1 cellular context compared by ENCODE assay signal in the genomic region with DNA sequence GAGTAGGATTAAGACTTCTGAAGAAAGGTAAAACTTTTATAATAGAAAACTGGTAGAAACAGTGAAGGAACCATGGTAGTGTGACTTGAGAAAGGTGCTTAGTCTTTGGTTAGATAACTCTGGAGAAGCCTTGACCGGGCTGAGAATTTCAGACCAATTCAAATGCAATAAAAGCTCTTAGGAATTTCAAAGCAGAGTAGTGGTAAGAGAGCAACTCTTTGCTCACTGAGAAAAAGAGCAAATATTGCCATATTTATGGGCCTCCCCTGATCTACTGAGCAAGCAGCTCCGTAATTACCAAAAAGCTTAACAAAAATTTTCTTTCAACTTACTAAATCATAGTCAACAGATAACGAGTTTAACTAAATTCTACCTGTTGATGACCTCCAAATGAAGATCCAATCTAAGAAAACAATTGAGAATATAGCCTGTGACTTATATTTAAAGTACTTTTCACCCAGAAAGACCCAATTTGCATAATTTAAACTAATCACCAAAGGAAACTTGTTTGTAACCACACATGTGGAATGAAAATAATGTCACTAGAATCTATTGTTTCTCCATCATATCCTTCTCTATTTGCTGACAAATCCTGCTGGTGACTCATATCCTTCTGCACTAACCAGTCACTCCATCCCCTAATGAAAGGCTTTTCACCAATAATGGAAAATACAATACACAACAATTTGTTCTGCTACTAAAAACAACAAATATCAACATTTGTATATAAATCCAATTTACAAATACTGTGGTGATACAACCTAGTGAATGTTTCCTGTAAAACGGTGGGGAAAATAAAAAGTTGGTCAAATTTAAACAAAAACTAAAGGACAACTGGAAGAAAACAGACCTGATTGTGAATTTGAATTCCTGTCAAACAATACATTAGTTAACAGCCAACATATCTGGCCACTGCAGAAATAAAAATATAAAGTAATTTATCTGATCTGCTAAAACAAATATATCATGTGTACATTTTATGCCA.
TF ChIP-seq lines count a peak whose summit lies in the region.

No MANE protein-coding gene starts in this region.

TF ChIP-seq in GM12878, 131 proteins besides CTCF, POLR2A, EP300 and RAD21 (continues in another document):
- TF ChIP-seq ZNF384 (IDR thresholded peaks at IDR 0.05; ENCODE audit: borderline replicate concordance, low read depth, low read length): no peak
- TF ChIP-seq POLR2AphosphoS2 (IDR thresholded peaks at IDR 0.05; ENCODE audit: low read depth, low read length): 0 out of 2 replicates have a peak, but pooled peaks have one; percentile 33
- TF ChIP-seq SP1 (IDR thresholded peaks at IDR 0.05; ENCODE audit: low read depth, low read length): no peak
- TF ChIP-seq, protein P1, sequence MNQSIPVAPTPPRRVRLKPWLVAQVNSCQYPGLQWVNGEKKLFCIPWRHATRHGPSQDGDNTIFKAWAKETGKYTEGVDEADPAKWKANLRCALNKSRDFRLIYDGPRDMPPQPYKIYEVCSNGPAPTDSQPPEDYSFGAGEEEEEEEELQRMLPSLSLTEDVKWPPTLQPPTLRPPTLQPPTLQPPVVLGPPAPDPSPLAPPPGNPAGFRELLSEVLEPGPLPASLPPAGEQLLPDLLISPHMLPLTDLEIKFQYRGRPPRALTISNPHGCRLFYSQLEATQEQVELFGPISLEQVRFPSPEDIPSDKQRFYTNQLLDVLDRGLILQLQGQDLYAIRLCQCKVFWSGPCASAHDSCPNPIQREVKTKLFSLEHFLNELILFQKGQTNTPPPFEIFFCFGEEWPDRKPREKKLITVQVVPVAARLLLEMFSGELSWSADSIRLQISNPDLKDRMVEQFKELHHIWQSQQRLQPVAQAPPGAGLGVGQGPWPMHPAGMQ (IDR thresholded peaks at IDR 0.05; ENCODE audit: borderline replicate concordance): no peak
- no peak for TF ChIP-seq YBX1 (IDR thresholded peaks at IDR 0.05)
- no peak for TF ChIP-seq HDGF (IDR thresholded peaks at IDR 0.05)
- no peak for TF ChIP-seq BCL11A (IDR thresholded peaks at IDR 0.05; ENCODE audit: low read depth, low read length)
- TF ChIP-seq ASH2L (IDR thresholded peaks at IDR 0.05; ENCODE audit: borderline replicate concordance, low read depth): no peak
- TF ChIP-seq PBX3 (IDR thresholded peaks at IDR 0.05; ENCODE audit: insufficient replicate concordance, low read depth, low read length): no peak
- no peak for TF ChIP-seq BMI1 (IDR thresholded peaks at IDR 0.05; ENCODE audit: borderline replicate concordance)
- TF ChIP-seq TCF12 (IDR thresholded peaks at IDR 0.05; ENCODE audit: low read depth, low read length): no peak
- TF ChIP-seq RB1 (IDR thresholded peaks at IDR 0.05; ENCODE audit: borderline replicate concordance): no peak
- no peak for TF ChIP-seq POU2F2 (IDR thresholded peaks at IDR 0.05; ENCODE audit: borderline replicate concordance, low read depth, low read length)
- TF ChIP-seq ETV6 (conservative IDR thresholded peaks at IDR 0.05 in 1 of 2, IDR thresholded peaks at IDR 0.05 in 1 of 2; ENCODE audit: borderline replicate concordance in 1 of 2, low read depth in 1 of 2): no peak
- TF ChIP-seq CREM (IDR thresholded peaks at IDR 0.05; ENCODE audit: low read depth): no peak
- TF ChIP-seq BACH1 (IDR thresholded peaks at IDR 0.05; ENCODE audit: borderline replicate concordance): 0 out of 2 replicates have a peak, but pooled peaks have one; percentile 29
- peak; percentile 50 to 53; a peak in 3 of 4 replicates for TF ChIP-seq IKZF2 (IDR thresholded peaks at IDR 0.05)
- no peak for TF ChIP-seq RFX5 (IDR thresholded peaks at IDR 0.05; ENCODE audit: low read depth, low read length)
- TF ChIP-seq, protein P2, sequence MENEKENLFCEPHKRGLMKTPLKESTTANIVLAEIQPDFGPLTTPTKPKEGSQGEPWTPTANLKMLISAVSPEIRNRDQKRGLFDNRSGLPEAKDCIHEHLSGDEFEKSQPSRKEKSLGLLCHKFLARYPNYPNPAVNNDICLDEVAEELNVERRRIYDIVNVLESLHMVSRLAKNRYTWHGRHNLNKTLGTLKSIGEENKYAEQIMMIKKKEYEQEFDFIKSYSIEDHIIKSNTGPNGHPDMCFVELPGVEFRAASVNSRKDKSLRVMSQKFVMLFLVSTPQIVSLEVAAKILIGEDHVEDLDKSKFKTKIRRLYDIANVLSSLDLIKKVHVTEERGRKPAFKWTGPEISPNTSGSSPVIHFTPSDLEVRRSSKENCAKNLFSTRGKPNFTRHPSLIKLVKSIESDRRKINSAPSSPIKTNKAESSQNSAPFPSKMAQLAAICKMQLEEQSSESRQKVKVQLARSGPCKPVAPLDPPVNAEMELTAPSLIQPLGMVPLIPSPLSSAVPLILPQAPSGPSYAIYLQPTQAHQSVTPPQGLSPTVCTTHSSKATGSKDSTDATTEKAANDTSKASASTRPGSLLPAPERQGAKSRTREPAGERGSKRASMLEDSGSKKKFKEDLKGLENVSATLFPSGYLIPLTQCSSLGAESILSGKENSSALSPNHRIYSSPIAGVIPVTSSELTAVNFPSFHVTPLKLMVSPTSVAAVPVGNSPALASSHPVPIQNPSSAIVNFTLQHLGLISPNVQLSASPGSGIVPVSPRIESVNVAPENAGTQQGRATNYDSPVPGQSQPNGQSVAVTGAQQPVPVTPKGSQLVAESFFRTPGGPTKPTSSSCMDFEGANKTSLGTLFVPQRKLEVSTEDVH (IDR thresholded peaks at IDR 0.05; ENCODE audit: low read depth, partially characterized antibody): no peak
- no peak for TF ChIP-seq SIX5 (IDR thresholded peaks at IDR 0.05; ENCODE audit: low read depth, low read length, severe bottlenecking)
- no peak for TF ChIP-seq CBFB (IDR thresholded peaks at IDR 0.05; ENCODE audit: low read depth)
- no peak for TF ChIP-seq CREB1 (IDR thresholded peaks at IDR 0.05; ENCODE audit: low read depth)
- TF ChIP-seq RAD51 (IDR thresholded peaks at IDR 0.05): no peak
- TF ChIP-seq SREBF2 (IDR thresholded peaks at IDR 0.05; ENCODE audit: low read length): no peak
- TF ChIP-seq SRF (IDR thresholded peaks at IDR 0.05; ENCODE audit: low read depth in 2 of 2, low read length in 2 of 2): no peak
- no peak for TF ChIP-seq SPI1 (IDR thresholded peaks at IDR 0.05; ENCODE audit: borderline replicate concordance, insufficient read depth, low read depth, low read length)
- TF ChIP-seq, protein P3, sequence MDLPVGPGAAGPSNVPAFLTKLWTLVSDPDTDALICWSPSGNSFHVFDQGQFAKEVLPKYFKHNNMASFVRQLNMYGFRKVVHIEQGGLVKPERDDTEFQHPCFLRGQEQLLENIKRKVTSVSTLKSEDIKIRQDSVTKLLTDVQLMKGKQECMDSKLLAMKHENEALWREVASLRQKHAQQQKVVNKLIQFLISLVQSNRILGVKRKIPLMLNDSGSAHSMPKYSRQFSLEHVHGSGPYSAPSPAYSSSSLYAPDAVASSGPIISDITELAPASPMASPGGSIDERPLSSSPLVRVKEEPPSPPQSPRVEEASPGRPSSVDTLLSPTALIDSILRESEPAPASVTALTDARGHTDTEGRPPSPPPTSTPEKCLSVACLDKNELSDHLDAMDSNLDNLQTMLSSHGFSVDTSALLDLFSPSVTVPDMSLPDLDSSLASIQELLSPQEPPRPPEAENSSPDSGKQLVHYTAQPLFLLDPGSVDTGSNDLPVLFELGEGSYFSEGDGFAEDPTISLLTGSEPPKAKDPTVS (IDR thresholded peaks at IDR 0.05; ENCODE audit: low read depth, low read length): no peak
- no peak for TF ChIP-seq POLR2AphosphoS5 (IDR thresholded peaks at IDR 0.05; ENCODE audit: low read length)
- peak; percentile 25; the same call in 1 of the 2 replicates for TF ChIP-seq RUNX3 (IDR thresholded peaks at IDR 0.05; ENCODE audit: low read length)
- TF ChIP-seq PAX8 (IDR thresholded peaks at IDR 0.05): 0 out of 2 replicates have a peak, but pooled peaks have one; percentile 62
- TF ChIP-seq, protein P4, sequence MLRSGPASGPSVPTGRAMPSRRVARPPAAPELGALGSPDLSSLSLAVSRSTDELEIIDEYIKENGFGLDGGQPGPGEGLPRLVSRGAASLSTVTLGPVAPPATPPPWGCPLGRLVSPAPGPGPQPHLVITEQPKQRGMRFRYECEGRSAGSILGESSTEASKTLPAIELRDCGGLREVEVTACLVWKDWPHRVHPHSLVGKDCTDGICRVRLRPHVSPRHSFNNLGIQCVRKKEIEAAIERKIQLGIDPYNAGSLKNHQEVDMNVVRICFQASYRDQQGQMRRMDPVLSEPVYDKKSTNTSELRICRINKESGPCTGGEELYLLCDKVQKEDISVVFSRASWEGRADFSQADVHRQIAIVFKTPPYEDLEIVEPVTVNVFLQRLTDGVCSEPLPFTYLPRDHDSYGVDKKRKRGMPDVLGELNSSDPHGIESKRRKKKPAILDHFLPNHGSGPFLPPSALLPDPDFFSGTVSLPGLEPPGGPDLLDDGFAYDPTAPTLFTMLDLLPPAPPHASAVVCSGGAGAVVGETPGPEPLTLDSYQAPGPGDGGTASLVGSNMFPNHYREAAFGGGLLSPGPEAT (IDR thresholded peaks at IDR 0.05; ENCODE audit: low read depth): no peak
- no peak for TF ChIP-seq CBX3 (IDR thresholded peaks at IDR 0.05; ENCODE audit: borderline replicate concordance, low read depth)
- TF ChIP-seq ZNF24 (IDR thresholded peaks at IDR 0.05): no peak
- 0 out of 2 replicates have a peak, but pooled peaks have one; percentile 71 for TF ChIP-seq CHD1 (IDR thresholded peaks at IDR 0.05; ENCODE audit: low read depth, low read length)
- TF ChIP-seq E4F1 (IDR thresholded peaks at IDR 0.05; ENCODE audit: borderline replicate concordance, partially characterized antibody): no peak
- 0 out of 2 replicates have a peak, but pooled peaks have one; percentile 15 for TF ChIP-seq DPF2 (IDR thresholded peaks at IDR 0.05)
- TF ChIP-seq, protein P5, sequence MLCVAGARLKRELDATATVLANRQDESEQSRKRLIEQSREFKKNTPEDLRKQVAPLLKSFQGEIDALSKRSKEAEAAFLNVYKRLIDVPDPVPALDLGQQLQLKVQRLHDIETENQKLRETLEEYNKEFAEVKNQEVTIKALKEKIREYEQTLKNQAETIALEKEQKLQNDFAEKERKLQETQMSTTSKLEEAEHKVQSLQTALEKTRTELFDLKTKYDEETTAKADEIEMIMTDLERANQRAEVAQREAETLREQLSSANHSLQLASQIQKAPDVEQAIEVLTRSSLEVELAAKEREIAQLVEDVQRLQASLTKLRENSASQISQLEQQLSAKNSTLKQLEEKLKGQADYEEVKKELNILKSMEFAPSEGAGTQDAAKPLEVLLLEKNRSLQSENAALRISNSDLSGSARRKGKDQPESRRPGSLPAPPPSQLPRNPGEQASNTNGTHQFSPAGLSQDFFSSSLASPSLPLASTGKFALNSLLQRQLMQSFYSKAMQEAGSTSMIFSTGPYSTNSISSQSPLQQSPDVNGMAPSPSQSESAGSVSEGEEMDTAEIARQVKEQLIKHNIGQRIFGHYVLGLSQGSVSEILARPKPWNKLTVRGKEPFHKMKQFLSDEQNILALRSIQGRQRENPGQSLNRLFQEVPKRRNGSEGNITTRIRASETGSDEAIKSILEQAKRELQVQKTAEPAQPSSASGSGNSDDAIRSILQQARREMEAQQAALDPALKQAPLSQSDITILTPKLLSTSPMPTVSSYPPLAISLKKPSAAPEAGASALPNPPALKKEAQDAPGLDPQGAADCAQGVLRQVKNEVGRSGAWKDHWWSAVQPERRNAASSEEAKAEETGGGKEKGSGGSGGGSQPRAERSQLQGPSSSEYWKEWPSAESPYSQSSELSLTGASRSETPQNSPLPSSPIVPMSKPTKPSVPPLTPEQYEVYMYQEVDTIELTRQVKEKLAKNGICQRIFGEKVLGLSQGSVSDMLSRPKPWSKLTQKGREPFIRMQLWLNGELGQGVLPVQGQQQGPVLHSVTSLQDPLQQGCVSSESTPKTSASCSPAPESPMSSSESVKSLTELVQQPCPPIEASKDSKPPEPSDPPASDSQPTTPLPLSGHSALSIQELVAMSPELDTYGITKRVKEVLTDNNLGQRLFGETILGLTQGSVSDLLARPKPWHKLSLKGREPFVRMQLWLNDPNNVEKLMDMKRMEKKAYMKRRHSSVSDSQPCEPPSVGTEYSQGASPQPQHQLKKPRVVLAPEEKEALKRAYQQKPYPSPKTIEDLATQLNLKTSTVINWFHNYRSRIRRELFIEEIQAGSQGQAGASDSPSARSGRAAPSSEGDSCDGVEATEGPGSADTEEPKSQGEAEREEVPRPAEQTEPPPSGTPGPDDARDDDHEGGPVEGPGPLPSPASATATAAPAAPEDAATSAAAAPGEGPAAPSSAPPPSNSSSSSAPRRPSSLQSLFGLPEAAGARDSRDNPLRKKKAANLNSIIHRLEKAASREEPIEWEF (IDR thresholded peaks at IDR 0.05; ENCODE audit: insufficient replicate concordance, low read depth, low read length): no peak
- TF ChIP-seq ZZZ3 (IDR thresholded peaks at IDR 0.05; ENCODE audit: control insufficient read depth, insufficient read length, low read depth): no peak
- no peak for TF ChIP-seq NKRF (conservative IDR thresholded peaks at IDR 0.05)
